Comparison of ENCODE assay signal across 1 cellular context in the genomic region with DNA sequence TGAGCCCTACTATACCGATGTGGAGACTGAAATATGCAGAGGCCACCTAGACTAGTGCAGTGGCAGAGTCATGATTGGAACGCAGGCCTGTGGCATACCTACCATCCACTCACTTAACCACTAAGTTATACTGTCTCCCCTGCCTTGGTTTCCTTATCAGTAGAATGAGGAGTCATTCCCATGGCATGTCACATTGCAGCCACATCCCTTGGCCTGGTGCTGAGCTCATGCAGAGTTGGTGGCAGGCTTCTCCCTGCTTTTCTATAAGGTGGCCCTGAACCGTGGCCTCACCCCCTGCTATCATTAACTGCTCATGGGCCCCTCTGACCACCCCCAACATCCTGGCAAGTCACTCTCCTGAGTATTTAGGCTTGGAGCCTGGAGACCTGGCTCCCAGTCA.
TF ChIP-seq lines count a peak whose summit lies in the region.

No MANE protein-coding gene starts in this region.

TF ChIP-seq in WTC11, 78 proteins besides CTCF, POLR2A, EP300 and RAD21 (continued from another document):
- TF ChIP-seq, protein P1, sequence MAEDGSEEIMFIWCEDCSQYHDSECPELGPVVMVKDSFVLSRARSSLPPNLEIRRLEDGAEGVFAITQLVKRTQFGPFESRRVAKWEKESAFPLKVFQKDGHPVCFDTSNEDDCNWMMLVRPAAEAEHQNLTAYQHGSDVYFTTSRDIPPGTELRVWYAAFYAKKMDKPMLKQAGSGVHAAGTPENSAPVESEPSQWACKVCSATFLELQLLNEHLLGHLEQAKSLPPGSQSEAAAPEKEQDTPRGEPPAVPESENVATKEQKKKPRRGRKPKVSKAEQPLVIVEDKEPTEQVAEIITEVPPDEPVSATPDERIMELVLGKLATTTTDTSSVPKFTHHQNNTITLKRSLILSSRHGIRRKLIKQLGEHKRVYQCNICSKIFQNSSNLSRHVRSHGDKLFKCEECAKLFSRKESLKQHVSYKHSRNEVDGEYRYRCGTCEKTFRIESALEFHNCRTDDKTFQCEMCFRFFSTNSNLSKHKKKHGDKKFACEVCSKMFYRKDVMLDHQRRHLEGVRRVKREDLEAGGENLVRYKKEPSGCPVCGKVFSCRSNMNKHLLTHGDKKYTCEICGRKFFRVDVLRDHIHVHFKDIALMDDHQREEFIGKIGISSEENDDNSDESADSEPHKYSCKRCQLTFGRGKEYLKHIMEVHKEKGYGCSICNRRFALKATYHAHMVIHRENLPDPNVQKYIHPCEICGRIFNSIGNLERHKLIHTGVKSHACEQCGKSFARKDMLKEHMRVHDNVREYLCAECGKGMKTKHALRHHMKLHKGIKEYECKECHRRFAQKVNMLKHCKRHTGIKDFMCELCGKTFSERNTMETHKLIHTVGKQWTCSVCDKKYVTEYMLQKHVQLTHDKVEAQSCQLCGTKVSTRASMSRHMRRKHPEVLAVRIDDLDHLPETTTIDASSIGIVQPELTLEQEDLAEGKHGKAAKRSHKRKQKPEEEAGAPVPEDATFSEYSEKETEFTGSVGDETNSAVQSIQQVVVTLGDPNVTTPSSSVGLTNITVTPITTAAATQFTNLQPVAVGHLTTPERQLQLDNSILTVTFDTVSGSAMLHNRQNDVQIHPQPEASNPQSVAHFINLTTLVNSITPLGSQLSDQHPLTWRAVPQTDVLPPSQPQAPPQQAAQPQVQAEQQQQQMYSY (CRISPR knock-in tag; IDR thresholded peaks at IDR 0.05) = no peak
- TF ChIP-seq, protein P2, sequence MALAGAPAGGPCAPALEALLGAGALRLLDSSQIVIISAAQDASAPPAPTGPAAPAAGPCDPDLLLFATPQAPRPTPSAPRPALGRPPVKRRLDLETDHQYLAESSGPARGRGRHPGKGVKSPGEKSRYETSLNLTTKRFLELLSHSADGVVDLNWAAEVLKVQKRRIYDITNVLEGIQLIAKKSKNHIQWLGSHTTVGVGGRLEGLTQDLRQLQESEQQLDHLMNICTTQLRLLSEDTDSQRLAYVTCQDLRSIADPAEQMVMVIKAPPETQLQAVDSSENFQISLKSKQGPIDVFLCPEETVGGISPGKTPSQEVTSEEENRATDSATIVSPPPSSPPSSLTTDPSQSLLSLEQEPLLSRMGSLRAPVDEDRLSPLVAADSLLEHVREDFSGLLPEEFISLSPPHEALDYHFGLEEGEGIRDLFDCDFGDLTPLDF (CRISPR knock-in tag; IDR thresholded peaks at IDR 0.05) = no peak
TF ChIP-seq in WTC11: peak in this region for 0.
